31 cellular contexts compared by ENCODE assay signal in the genomic region with DNA sequence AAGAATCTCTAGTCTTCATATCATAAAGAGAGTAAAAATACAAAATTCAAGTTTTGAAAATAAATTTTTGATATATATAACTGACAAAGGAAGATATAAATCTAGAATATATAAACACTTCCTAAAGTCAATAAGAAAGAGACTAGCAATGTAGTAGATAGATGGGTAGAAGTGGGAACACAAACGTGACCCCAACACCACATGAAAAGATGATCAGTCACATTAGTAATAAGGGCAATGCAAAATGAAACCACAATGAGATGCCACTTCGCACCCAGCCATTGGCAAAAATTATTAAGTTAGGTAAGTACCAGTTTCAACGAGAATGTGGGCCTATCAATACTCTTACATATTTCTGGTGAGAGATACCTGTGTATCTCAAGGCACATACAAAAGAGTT.
"Had no signal": no experiment of that assay in that cellular context is flagged by ENCODE, and none has a peak within 500 bp of the region (broad histone marks: within the 10 kb centered on the region; RNA-seq: fewer than 3 reads in every experiment).

No MANE protein-coding gene starts in this region.

- H3K36me3 Mint-ChIP-seq: activated CD8-positive, alpha-beta memory T cell treated with anti-CD3 and anti-CD28 coated beads, Interleukin-2, amount 10 ng/mL, durations not matched to agents 7 days and 5 days had no signal

- H3K4me3 Mint-ChIP-seq: activated CD4-positive, alpha-beta memory T cell treated with anti-CD3 and anti-CD28 coated beads for 36 hours; activated CD4-positive, alpha-beta T cell treated with anti-CD3 and anti-CD28 coated beads for 36 hours; activated CD4-positive, alpha-beta T cell treated with anti-CD3 and anti-CD28 coated beads, Interleukin-2, amount 10 ng/mL, durations not matched to agents 24 days and 14 days; activated CD8-positive, alpha-beta memory T cell treated with anti-CD3 and anti-CD28 coated beads, Interleukin-2, amount 10 ng/mL, durations not matched to agents 7 days and 5 days; activated CD8-positive, alpha-beta T cell treated with anti-CD3 and anti-CD28 coated beads, Interleukin-2, amount 10 ng/mL, durations not matched to agents 7 days and 5 days; activated naive CD8-positive, alpha-beta T cell; activated T-helper 17 cell treated with anti-CD3 and anti-CD28 coated beads, Interleukin-2, amount 50 U/mL, for 72 hours; T-helper 2 cell treated with Interferon-gamma antibody and Interleukin-4, amounts not matched to agents 5 μg/mL and 100 μg/mL, for 36 hours; WTC11 had no signal

- FAIRE-seq: colon, endometrium, endothelial cell of umbilical vein, frontal cortex had no signal

- H3K4me1 ChIP-seq: body of pancreas had no signal

- H3K27ac Mint-ChIP-seq: activated CD4-positive, alpha-beta memory T cell treated with anti-CD3 and anti-CD28 coated beads for 36 hours; activated CD4-positive, alpha-beta T cell treated with anti-CD3 and anti-CD28 coated beads for 36 hours; activated CD4-positive, alpha-beta T cell treated with anti-CD3 and anti-CD28 coated beads, Interleukin-2, amount 10 ng/mL, durations not matched to agents 24 days and 14 days; activated CD8-positive, alpha-beta memory T cell treated with anti-CD3 and anti-CD28 coated beads, Interleukin-2, amount 10 ng/mL, durations not matched to agents 7 days and 5 days; activated CD8-positive, alpha-beta T cell treated with anti-CD3 and anti-CD28 coated beads, Interleukin-2, amount 10 ng/mL, durations not matched to agents 7 days and 5 days; activated naive CD8-positive, alpha-beta T cell; activated T-helper 17 cell treated with anti-CD3 and anti-CD28 coated beads, Interleukin-2, amount 50 U/mL, for 72 hours; T-helper 17 cell; T-helper 2 cell treated with Interferon-gamma antibody and Interleukin-4, amounts not matched to agents 5 μg/mL and 100 μg/mL, for 36 hours; WTC11 had no signal

- DNase-seq: activated CD4-positive, alpha-beta memory T cell treated with anti-CD3 and anti-CD28 coated beads for 36 hours; activated CD4-positive, alpha-beta T cell treated with anti-CD3 and anti-CD28 coated beads for 36 hours; activated CD4-positive, alpha-beta T cell treated with anti-CD3 and anti-CD28 coated beads, Interleukin-2, amount 10 ng/mL, durations not matched to agents 24 days and 14 days; activated CD8-positive, alpha-beta memory T cell treated with anti-CD3 and anti-CD28 coated beads, Interleukin-2, amount 10 ng/mL, durations not matched to agents 7 days and 5 days; activated CD8-positive, alpha-beta memory T cell treated with anti-CD3 and anti-CD28 coated beads, Interleukin-2, amount 50 U/mL, for 4 hours; activated CD8-positive, alpha-beta T cell treated with anti-CD3 and anti-CD28 coated beads, Interleukin-2, amount 10 ng/mL, durations not matched to agents 7 days and 5 days; activated effector memory CD4-positive, alpha-beta T cell treated with Interleukin-2 at 50 U/mL for 16 hours; activated gamma-delta T cell treated with Interleukin-2 at 50 U/mL for 16 hours; activated naive CD4-positive, alpha-beta T cell treated with anti-CD3 and anti-CD28 coated beads, Interleukin-2, amount 50 U/mL, for 16 hours; activated naive CD4-positive, alpha-beta T cell treated with Interleukin-2 at 50 U/mL for 16 hours; activated T-cell treated with anti-CD3 and anti-CD28 coated beads, Interleukin-2, amount 50 U/mL, for 1 hour; amniotic stem cell; anterior cingulate cortex; body of pancreas; caudate nucleus; cortex of kidney; dermis blood vessel endothelial cell; effector CD4-positive, alpha-beta T cell; foreskin fibroblast; head of caudate nucleus; T-helper 1 cell; T-helper 17 cell had no signal

- H3K9me3 Mint-ChIP-seq: activated CD4-positive, alpha-beta T cell treated with anti-CD3 and anti-CD28 coated beads, Interleukin-2, amount 10 ng/mL, durations not matched to agents 24 days and 14 days; T-helper 2 cell treated with Interferon-gamma antibody and Interleukin-4, amounts not matched to agents 5 μg/mL and 100 μg/mL, for 36 hours had no signal

- H3K4me1 Mint-ChIP-seq: activated CD4-positive, alpha-beta T cell treated with anti-CD3 and anti-CD28 coated beads, Interleukin-2, amount 10 ng/mL, durations not matched to agents 24 days and 14 days; activated CD8-positive, alpha-beta memory T cell treated with anti-CD3 and anti-CD28 coated beads, Interleukin-2, amount 10 ng/mL, durations not matched to agents 7 days and 5 days; activated T-helper 17 cell treated with anti-CD3 and anti-CD28 coated beads, Interleukin-2, amount 50 U/mL, for 72 hours had no signal

- H3K27ac ChIP-seq: body of pancreas, epithelial cell of prostate had no signal

- H3K9me3 ChIP-seq: body of pancreas had no signal

- H3K27me3 ChIP-seq: body of pancreas had no signal

- H3K27me3 Mint-ChIP-seq: activated CD4-positive, alpha-beta memory T cell treated with anti-CD3 and anti-CD28 coated beads for 36 hours had no signal

- H3K4me3 ChIP-seq: body of pancreas had no signal

- ATAC-seq: activated CD4-positive, alpha-beta T cell treated with anti-CD3 and anti-CD28 coated beads for 36 hours; activated CD8-positive, alpha-beta memory T cell treated with anti-CD3 and anti-CD28 coated beads, Interleukin-2, amount 10 ng/mL, durations not matched to agents 7 days and 5 days; activated CD8-positive, alpha-beta T cell treated with anti-CD3 and anti-CD28 coated beads, Interleukin-2, amount 10 ng/mL, durations not matched to agents 7 days and 5 days; activated T-helper 17 cell treated with anti-CD3 and anti-CD28 coated beads, Interleukin-2, amount 50 U/mL, for 72 hours; body of pancreas; T-helper 17 cell had no signal
